16 cellular contexts compared by ENCODE assay signal in genomic region chr5:124841829-124842712, GRCh38.
DNase-seq lines count a peak whose midpoint lies in the region; ATAC-seq and TF ChIP-seq lines count a peak whose summit lies in the region.
"Had no signal": no experiment of that assay in that cellular context is flagged by ENCODE, and none has a peak within 500 bp of the region (broad histone marks: within the 10 kb centered on the region; RNA-seq: fewer than 3 reads in every experiment).

No MANE protein-coding gene starts in this region.

- POLR2A ChIA-PET in RWPE1 (lab: Yijun Ruan, JAX; ENCODE audit: low non-redundant PET) = no interaction called here

- peak; percentile 10 for DNase-seq in DMS79 treated with DMSO at 0.1 percent for 48 hours (lab: John Stamatoyannopoulos, UW)
- DNase-seq in DMS79 (lab: John Stamatoyannopoulos, UW) = no peak
- peak; percentile 14 for DNase-seq in RWPE1 (ENCODE audit: low spot score)
- peak; percentile 75 for DNase-seq in fibroblast of the aortic adventitia (ENCODE audit: low read depth)
- DNase-seq in retina = peak; percentile 50
- no peak for DNase-seq in activated CD8-positive, alpha-beta memory T cell treated with anti-CD3 and anti-CD28 coated beads, Interleukin-2, amount 50 U/mL, for 48 hours
- DNase-seq: CD8-positive, alpha-beta memory T cell; gastrocnemius medialis; NCI-H1930; small intestine; transverse colon had no signal

- peak overlapping the region; percentile 42; the same call in 1 of the 2 replicates for H3K27ac ChIP-seq in RWPE1
- H3K27ac ChIP-seq: 22Rv1, gastrocnemius medialis, transverse colon had no signal

- no peak overlapping the region for H3K4me3 ChIP-seq in fibroblast of the aortic adventitia (ENCODE audit: low read depth, low read length)
- H3K4me3 ChIP-seq: gastrocnemius medialis, K562, transverse colon had no signal

- CTCF ChIA-PET in RWPE1 (lab: Yijun Ruan, JAX) = interaction anchor here (0.6 kb wide), 2 partner anchors 30 to 230 kb away, joined by 3 read pairs; no protein-coding TSS in a partner anchor

- no peak for TF ChIP-seq CTCF in RWPE1 (conservative IDR thresholded peaks at IDR 0.05; ENCODE audit: low read depth)
- no peak for TF ChIP-seq CTCF in fibroblast of the aortic adventitia (IDR thresholded peaks at IDR 0.05; ENCODE audit: insufficient read depth, low read length)

- no peak for ATAC-seq in HG02870 (IDR thresholded peaks at IDR 0.05; ENCODE audit: unreplicated experiment)
- ATAC-seq in HG03565 (IDR thresholded peaks at IDR 0.05; ENCODE audit: unreplicated experiment) = no peak
- ATAC-seq: Panc1 had no signal

Comparison
In these comparisons a context has a peak if more than half of its experiments do, and no peak if none do; other contexts are left out.
1. DNase-seq: peak in DMS79 treated with DMSO at 0.1 percent for 48 hours (single experiment), RWPE1 (single experiment), fibroblast of the aortic adventitia (single experiment) and retina (single experiment); none in DMS79 (single experiment) and activated CD8-positive, alpha-beta memory T cell treated with anti-CD3 and anti-CD28 coated beads, Interleukin-2, amount 50 U/mL, for 48 hours (single experiment).